In genomic region chr6:156881687-156882629, GRCh38 we compare ENCODE assay signal across 14 cellular contexts.
A peak's percentile ranks its signal among the peaks of the same experiment; 100 is the strongest.
DNase-seq lines count a peak whose midpoint lies in the region; ATAC-seq, FAIRE-seq and TF ChIP-seq lines count a peak whose summit lies in the region.
"Had no signal": no experiment of that assay in that cellular context is flagged by ENCODE, and none has a peak within 500 bp of the region (broad histone marks: within the 10 kb centered on the region; RNA-seq: fewer than 3 reads in every experiment).

No MANE protein-coding gene starts in this region.

- CTCF ChIA-PET in WTC11 (lab: Charles Lee): interaction anchor here (0.9 to 1.4 kb wide), 2 partner anchors 129 to 164 kb away, joined by 3 to 6 read pairs; no protein-coding TSS in a partner anchor

- H3K27ac Mint-ChIP-seq in activated CD4-positive, alpha-beta T cell treated with anti-CD3 and anti-CD28 coated beads, Interleukin-2, amount 10 ng/mL, durations not matched to agents 24 days and 14 days: peak overlapping the region; percentile 17
- peak overlapping the region; percentile 81 for H3K27ac Mint-ChIP-seq in WTC11
- peak overlapping the region; percentile 26 for H3K27ac Mint-ChIP-seq in nephron progenitor cell

- TF ChIP-seq CTCF in WTC11 (IDR thresholded peaks at IDR 0.05) (no peak), nephron progenitor cell (IDR thresholded peaks at IDR 0.05) (no peak), WERI-Rb-1 (IDR thresholded peaks at IDR 0.05; ENCODE audit: low read depth, low read length) (no peak)

- peaks cover 25% of the 10 kb centered on the region for H3K4me1 Mint-ChIP-seq in activated CD4-positive, alpha-beta T cell treated with anti-CD3 and anti-CD28 coated beads, Interleukin-2, amount 10 ng/mL, durations not matched to agents 24 days and 14 days
- H3K4me1 Mint-ChIP-seq in WTC11: peaks cover 81% of the 10 kb centered on the region
- H3K4me1 Mint-ChIP-seq in nephron progenitor cell: peaks cover 68% of the 10 kb centered on the region

- no peak overlapping the region for H3K4me3 Mint-ChIP-seq in activated CD4-positive, alpha-beta T cell treated with anti-CD3 and anti-CD28 coated beads, Interleukin-2, amount 10 ng/mL, durations not matched to agents 24 days and 14 days
- no peak overlapping the region for H3K4me3 Mint-ChIP-seq in WTC11
- H3K4me3 Mint-ChIP-seq in nephron progenitor cell: no peak overlapping the region

- POLR2A ChIA-PET in WTC11 (lab: Charles Lee): no interaction called here

- DNase-seq in activated CD4-positive, alpha-beta T cell treated with anti-CD3 and anti-CD28 coated beads, Interleukin-2, amount 10 ng/mL, durations not matched to agents 24 days and 14 days: no peak
- no peak for DNase-seq in activated CD4-positive, alpha-beta T cell treated with anti-CD3 and anti-CD28 coated beads for 4 hours
- DNase-seq in GM19239 (ENCODE audit: insufficient read length, low spot score): no peak
- DNase-seq in WTC11 (ENCODE audit: low spot score): no peak
- no peak for DNase-seq in nephron progenitor cell
- no peak for DNase-seq in WERI-Rb-1
- DNase-seq: hypothalamus; left cardiac atrium; NCI-H2227 treated with DMSO at 0.1 percent for 48 hours; stimulated activated CD4-positive, alpha-beta T cell treated with anti-CD3 and anti-CD28 coated beads, Interleukin-12 subunit alpha, Interleukin-12 subunit beta, amount 100 ng/mL, for 4 hours had no signal

- H3K4me3 ChIP-seq in WERI-Rb-1 (ENCODE audit: low read depth, low read length): no peak overlapping the region
- H3K4me3 ChIP-seq: A549, dorsolateral prefrontal cortex had no signal

- no peaks in the 10 kb centered on the region; the same call in none of the 2 replicates for H3K36me3 ChIP-seq in WERI-Rb-1

- H3K9me3 Mint-ChIP-seq in activated CD4-positive, alpha-beta T cell treated with anti-CD3 and anti-CD28 coated beads, Interleukin-2, amount 10 ng/mL, durations not matched to agents 24 days and 14 days: no peaks in the 10 kb centered on the region
- no peaks in the 10 kb centered on the region for H3K9me3 Mint-ChIP-seq in WTC11
- H3K9me3 Mint-ChIP-seq in nephron progenitor cell: no peaks in the 10 kb centered on the region

- FAIRE-seq in GM19239 (lab: Jason Lieb, UNC): peak; percentile 45
- FAIRE-seq: A549 had no signal

- no peak overlapping the region for H3K27ac ChIP-seq in WERI-Rb-1
- H3K27ac ChIP-seq: A549, dorsolateral prefrontal cortex had no signal

- H3K9me3 ChIP-seq in WERI-Rb-1 (ENCODE audit: severe bottlenecking): no peaks in the 10 kb centered on the region
- H3K9me3 ChIP-seq: A549 had no signal

- H3K27me3 ChIP-seq in WERI-Rb-1 (ENCODE audit: insufficient read depth, low read depth, severe bottlenecking): no peaks in the 10 kb centered on the region
- H3K27me3 ChIP-seq: dorsolateral prefrontal cortex had no signal

- H3K36me3 Mint-ChIP-seq in activated CD4-positive, alpha-beta T cell treated with anti-CD3 and anti-CD28 coated beads, Interleukin-2, amount 10 ng/mL, durations not matched to agents 24 days and 14 days (ENCODE audit: low read depth): peaks cover 3% of the 10 kb centered on the region
- H3K36me3 Mint-ChIP-seq in WTC11 (no peaks in the 10 kb centered on the region), nephron progenitor cell (ENCODE audit: low read depth) (peaks cover 10% of the 10 kb centered on the region)

- intact Hi-C loops in activated CD4-positive, alpha-beta T cell treated with anti-CD3 and anti-CD28 coated beads, Interleukin-2, amount 10 ng/mL, durations not matched to agents 24 days and 14 days (cut with micrococcal nuclease): no loop called here

- H3K27me3 Mint-ChIP-seq in activated CD4-positive, alpha-beta T cell treated with anti-CD3 and anti-CD28 coated beads, Interleukin-2, amount 10 ng/mL, durations not matched to agents 24 days and 14 days: no peaks in the 10 kb centered on the region
- H3K27me3 Mint-ChIP-seq in WTC11 (ENCODE audit: low read depth): no peaks in the 10 kb centered on the region
- H3K27me3 Mint-ChIP-seq in nephron progenitor cell (ENCODE audit: low read depth, poor library complexity): no peaks in the 10 kb centered on the region

- ATAC-seq in WTC11: no peak
- no peak for ATAC-seq in GM21526 (IDR thresholded peaks at IDR 0.05; ENCODE audit: low FRiP score, unreplicated experiment)
- ATAC-seq in GM19023 (IDR thresholded peaks at IDR 0.05; ENCODE audit: unreplicated experiment): no peak
- ATAC-seq: A549, left cardiac atrium had no signal

TF ChIP-seq in WTC11, 78 proteins besides CTCF, POLR2A, EP300 and RAD21:
- TF ChIP-seq E2F5 (CRISPR knock-in tag; IDR thresholded peaks at IDR 0.05): no peak
- TF ChIP-seq ATF3 (CRISPR knock-in tag; conservative IDR thresholded peaks at IDR 0.05): no peak
- no peak for TF ChIP-seq JAZF1 (CRISPR knock-in tag; IDR thresholded peaks at IDR 0.05)
- TF ChIP-seq SP1 (CRISPR knock-in tag; conservative IDR thresholded peaks at IDR 0.05): no peak
- TF ChIP-seq ARID4B (CRISPR knock-in tag; IDR thresholded peaks at IDR 0.05; ENCODE audit: borderline replicate concordance): no peak
- TF ChIP-seq JUN (CRISPR knock-in tag; IDR thresholded peaks at IDR 0.05): no peak
- no peak for TF ChIP-seq ZNF423 (CRISPR knock-in tag; IDR thresholded peaks at IDR 0.05)
- TF ChIP-seq SMAD4 (CRISPR knock-in tag; IDR thresholded peaks at IDR 0.05): no peak
- TF ChIP-seq NR3C1 (CRISPR knock-in tag; conservative IDR thresholded peaks at IDR 0.05; ENCODE audit: low read depth): no peak
- no peak for TF ChIP-seq MXD4 (CRISPR knock-in tag; IDR thresholded peaks at IDR 0.05; ENCODE audit: borderline replicate concordance)
- TF ChIP-seq OVOL2 (CRISPR knock-in tag; IDR thresholded peaks at IDR 0.05; ENCODE audit: borderline replicate concordance): no peak
- no peak for TF ChIP-seq ZNF317 (CRISPR knock-in tag; IDR thresholded peaks at IDR 0.05; ENCODE audit: borderline replicate concordance, low read depth)
- no peak for TF ChIP-seq NR1H2 (CRISPR knock-in tag; IDR thresholded peaks at IDR 0.05)
- TF ChIP-seq SMAD3 (CRISPR knock-in tag; IDR thresholded peaks at IDR 0.05; ENCODE audit: borderline replicate concordance): no peak
- TF ChIP-seq IRF2 (CRISPR knock-in tag; IDR thresholded peaks at IDR 0.05; ENCODE audit: borderline replicate concordance, low read depth): no peak
- no peak for TF ChIP-seq EMX1 (CRISPR knock-in tag; IDR thresholded peaks at IDR 0.05)

Comparison
In these comparisons a context has a peak if more than half of its experiments do, and no peak if none do; other contexts are left out.
1. H3K27ac Mint-ChIP-seq: peak in every context shown above with its lines; median percentile 81 in WTC11; 26 in nephron progenitor cell; 17 in activated CD4-positive, alpha-beta T cell treated with anti-CD3 and anti-CD28 coated beads, Interleukin-2, amount 10 ng/mL, durations not matched to agents 24 days and 14 days.